17 cellular contexts compared by ENCODE assay signal in genomic region chr2:25258814-25259743, GRCh38.
DNase-seq lines count a peak whose midpoint lies in the region; ATAC-seq lines count a peak whose summit lies in the region.
"Had no signal": no experiment of that assay in that cellular context is flagged by ENCODE, and none has a peak within 500 bp of the region (broad histone marks: within the 10 kb centered on the region; RNA-seq: fewer than 3 reads in every experiment).

No MANE protein-coding gene starts in this region.

- H3K27me3 Mint-ChIP-seq in stimulated activated naive CD8-positive, alpha-beta T cell treated with anti-CD3 and anti-CD28 coated beads, Interleukin-15, Interleukin-2, amounts not matched to agents 100 ng/mL and 50 ng/mL, for 24 hours = no peaks in the 10 kb centered on the region
- H3K27me3 Mint-ChIP-seq in stimulated activated naive CD8-positive, alpha-beta T cell treated with anti-CD3 and anti-CD28 coated beads, Interleukin-15, amount 100 ng/mL, for 72 hours = no peaks in the 10 kb centered on the region
- no peaks in the 10 kb centered on the region for H3K27me3 Mint-ChIP-seq in activated naive CD8-positive, alpha-beta T cell treated with anti-CD3 and anti-CD28 coated beads for 36 hours
- H3K27me3 Mint-ChIP-seq: activated B cell treated with CpG ODN at 0.5 μM for 24 hours had no signal

- H3K27me3 ChIP-seq in iPS-20b (ENCODE audit: insufficient read depth, low read length) = no peaks in the 10 kb centered on the region
- H3K27me3 ChIP-seq: hepatocyte, ovary, right lobe of liver, SJSA1, suprapubic skin had no signal

- no peaks in the 10 kb centered on the region for H3K9me3 ChIP-seq in iPS-20b (ENCODE audit: insufficient read depth, low read depth, low read length)
- H3K9me3 ChIP-seq: ovary, right lobe of liver, SJSA1, suprapubic skin had no signal

- intact Hi-C loops in head of caudate nucleus (cut with DNase I) = no loop called here

- H3K9ac ChIP-seq in iPS-20b (ENCODE audit: low read depth, low read length) = peak overlapping the region; percentile 61; the same call in 1 of the 2 replicates

- peak overlapping the region; percentile 62 for H3K27ac ChIP-seq in iPS-20b (ENCODE audit: low read length)
- H3K27ac ChIP-seq: hepatocyte, ovary, right lobe of liver, SJSA1, suprapubic skin had no signal

- H3K4me1 ChIP-seq in iPS-20b (ENCODE audit: insufficient read depth, low read length) = peaks cover 47% of the 10 kb centered on the region
- H3K4me1 ChIP-seq: right lobe of liver, SJSA1 had no signal

- H3K4me1 Mint-ChIP-seq in stimulated activated naive CD8-positive, alpha-beta T cell treated with anti-CD3 and anti-CD28 coated beads, Interleukin-15, Interleukin-2, amounts not matched to agents 100 ng/mL and 50 ng/mL, for 24 hours (ENCODE audit: low read depth) = peaks cover 41% of the 10 kb centered on the region
- peaks cover 58% of the 10 kb centered on the region for H3K4me1 Mint-ChIP-seq in stimulated activated naive CD8-positive, alpha-beta T cell treated with anti-CD3 and anti-CD28 coated beads, Interleukin-15, amount 100 ng/mL, for 72 hours
- H3K4me1 Mint-ChIP-seq in activated naive CD8-positive, alpha-beta T cell treated with anti-CD3 and anti-CD28 coated beads for 36 hours = peaks cover 45% of the 10 kb centered on the region
- H3K4me1 Mint-ChIP-seq: activated B cell treated with CpG ODN at 0.5 μM for 24 hours had no signal

- H3K36me3 Mint-ChIP-seq in stimulated activated naive CD8-positive, alpha-beta T cell treated with anti-CD3 and anti-CD28 coated beads, Interleukin-15, Interleukin-2, amounts not matched to agents 100 ng/mL and 50 ng/mL, for 24 hours (ENCODE audit: low read depth) = peaks cover 55% of the 10 kb centered on the region
- peaks cover 40% of the 10 kb centered on the region for H3K36me3 Mint-ChIP-seq in activated naive CD8-positive, alpha-beta T cell treated with anti-CD3 and anti-CD28 coated beads for 36 hours

- ATAC-seq in stimulated activated naive CD8-positive, alpha-beta T cell treated with anti-CD3 and anti-CD28 coated beads, Interleukin-15, amount 100 ng/mL, for 72 hours = no peak
- ATAC-seq: right lobe of liver had no signal

- H3K36me3 ChIP-seq in iPS-20b (ENCODE audit: insufficient read depth, low read depth, low read length) = peaks cover 7% of the 10 kb centered on the region; the same call in 1 of the 2 replicates
- H3K36me3 ChIP-seq: ovary, right lobe of liver, SJSA1 had no signal

- no peak overlapping the region for H3K4me3 Mint-ChIP-seq in stimulated activated naive CD8-positive, alpha-beta T cell treated with anti-CD3 and anti-CD28 coated beads, Interleukin-15, Interleukin-2, amounts not matched to agents 100 ng/mL and 50 ng/mL, for 24 hours
- H3K4me3 Mint-ChIP-seq in stimulated activated naive CD8-positive, alpha-beta T cell treated with anti-CD3 and anti-CD28 coated beads, Interleukin-15, amount 100 ng/mL, for 72 hours = no peak overlapping the region
- H3K4me3 Mint-ChIP-seq in activated naive CD8-positive, alpha-beta T cell treated with anti-CD3 and anti-CD28 coated beads for 36 hours = no peak overlapping the region
- H3K4me3 Mint-ChIP-seq: activated B cell treated with CpG ODN at 0.5 μM for 24 hours; T-helper 2 cell treated with Interferon-gamma antibody and Interleukin-4, amounts not matched to agents 5 μg/mL and 100 μg/mL, for 36 hours had no signal

- DNase-seq in stimulated activated naive CD8-positive, alpha-beta T cell treated with anti-CD3 and anti-CD28 coated beads, Interleukin-15, amount 100 ng/mL, for 72 hours = no peak
- DNase-seq in activated naive CD8-positive, alpha-beta T cell treated with anti-CD3 and anti-CD28 coated beads for 36 hours = no peak
- no peak for DNase-seq in head of caudate nucleus
- DNase-seq in EL = no peak
- DNase-seq in pons (ENCODE audit: low spot score) = no peak
- DNase-seq: activated B cell treated with CpG ODN at 0.5 μM for 24 hours; activated CD4-positive, alpha-beta T cell treated with anti-CD3 and anti-CD28 coated beads, Interleukin-2, amount 50 U/mL, for 48 hours; KG1; kidney glomerular epithelial cell; ovary; right lobe of liver had no signal

- H3K4me3 ChIP-seq in iPS-20b (ENCODE audit: low read length) = peak overlapping the region; percentile 54
- H3K4me3 ChIP-seq: hepatocyte, ovary, right lobe of liver, SJSA1, suprapubic skin had no signal

- peak overlapping the region; percentile 15 for H3K27ac Mint-ChIP-seq in stimulated activated naive CD8-positive, alpha-beta T cell treated with anti-CD3 and anti-CD28 coated beads, Interleukin-15, Interleukin-2, amounts not matched to agents 100 ng/mL and 50 ng/mL, for 24 hours
- peak overlapping the region in 1 of 2 donors; percentile 57 for H3K27ac Mint-ChIP-seq in stimulated activated naive CD8-positive, alpha-beta T cell treated with anti-CD3 and anti-CD28 coated beads, Interleukin-15, amount 100 ng/mL, for 72 hours
- peak overlapping the region; percentile 51 for H3K27ac Mint-ChIP-seq in activated naive CD8-positive, alpha-beta T cell treated with anti-CD3 and anti-CD28 coated beads for 36 hours
- H3K27ac Mint-ChIP-seq: activated B cell treated with CpG ODN at 0.5 μM for 24 hours had no signal

- no peaks in the 10 kb centered on the region for H3K9me3 Mint-ChIP-seq in stimulated activated naive CD8-positive, alpha-beta T cell treated with anti-CD3 and anti-CD28 coated beads, Interleukin-15, Interleukin-2, amounts not matched to agents 100 ng/mL and 50 ng/mL, for 24 hours
- H3K9me3 Mint-ChIP-seq in stimulated activated naive CD8-positive, alpha-beta T cell treated with anti-CD3 and anti-CD28 coated beads, Interleukin-15, amount 100 ng/mL, for 72 hours = no peaks in the 10 kb centered on the region
- no peaks in the 10 kb centered on the region for H3K9me3 Mint-ChIP-seq in activated naive CD8-positive, alpha-beta T cell treated with anti-CD3 and anti-CD28 coated beads for 36 hours
- H3K9me3 Mint-ChIP-seq: activated B cell treated with CpG ODN at 0.5 μM for 24 hours; T-helper 2 cell treated with Interferon-gamma antibody and Interleukin-4, amounts not matched to agents 5 μg/mL and 100 μg/mL, for 36 hours had no signal
